11 cellular contexts compared by ENCODE assay signal in the genomic region with DNA sequence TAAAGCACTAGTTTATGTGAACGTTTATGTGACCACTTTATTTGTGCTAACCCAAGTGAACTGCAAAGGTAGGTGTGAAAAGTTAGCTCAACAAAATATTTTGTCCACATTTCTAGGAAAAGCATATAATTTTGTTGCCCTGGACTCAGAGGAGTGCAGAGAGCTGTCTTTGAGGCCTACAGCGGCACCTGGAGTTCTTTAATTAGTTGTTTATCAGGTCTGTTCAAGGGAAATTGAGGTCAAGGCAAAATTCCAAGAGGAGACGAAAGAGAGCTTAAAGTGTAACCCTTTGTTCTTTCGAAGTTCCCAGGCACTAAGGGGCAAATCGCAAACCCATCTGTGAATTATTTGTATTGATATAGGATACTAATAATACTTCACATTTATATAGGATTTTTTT. TPM values are rescaled to one million over a fixed set of nuclear protein-coding genes. Genes with fewer than 3 reads are reported as not detected.
DNase-seq lines count a peak whose midpoint lies in the region; ATAC-seq, FAIRE-seq and TF ChIP-seq lines count a peak whose summit lies in the region.
"Had no signal": no experiment of that assay in that cellular context is flagged by ENCODE, and none has a peak within 500 bp of the region (broad histone marks: within the 10 kb centered on the region; RNA-seq: fewer than 3 reads in every experiment).

No MANE protein-coding gene starts in this region.

- no peaks in the 10 kb centered on the region for H3K9me3 Mint-ChIP-seq in Caco-2 (ENCODE audit: unreplicated experiment)
- H3K9me3 Mint-ChIP-seq: stimulated activated memory B cell treated with anti-CD40 and anti-IgM and Interleukin-4, amounts not matched to agents 10 μg/mL and 1 μg/mL and 100 μg/mL, for 72 hours had no signal

- no peak overlapping the region for H3K9ac ChIP-seq in HUES48 (ENCODE audit: low read depth, low read length)

- in situ Hi-C loops in GM13977 (cut with MboI; ENCODE audit: low pct_unique_long_range_greater_than_20kb, low sequenced_read_pairs, unreplicated experiment), result no loop called here

- no peak for FAIRE-seq in pancreas (lab: Jason Lieb, UNC)
- FAIRE-seq: GM18507 had no signal

- BruUV-seq in Caco-2 (replicated peaks; lab: Mats Ljungman, UMichigan), result no TSS peak

- intact Hi-C loops in Caco-2 (cut with micrococcal nuclease; ENCODE audit: unreplicated experiment) (loop anchor here (2.0 to 5.0 kb wide), 2 partner anchors 68 to 70 kb away; partner anchors contain the start of gene FUBP1), heart left ventricle (cut with DNase I) (loop anchor here in 6 of 10 donors (1.0 to 10.0 kb wide), 7 partner anchors 40 to 70 kb away; partner anchors contain the start of gene FUBP1 (in 3 of the 6)), pancreas (cut with DNase I) (loop anchor here in 1 of 3 donors (10.0 kb wide), 1 partner anchor 62 kb away; no protein-coding TSS in a partner anchor)

- peak overlapping the region; percentile 77 for H3K4me3 Mint-ChIP-seq in Caco-2 (ENCODE audit: unreplicated experiment)

- TF ChIP-seq CTCF in Caco-2 (IDR thresholded peaks at IDR 0.05; ENCODE audit: insufficient read depth in 1 of 2, low read depth in 1 of 2, low read length in 1 of 2, severe bottlenecking in 1 of 2, unreplicated experiment in 1 of 2) (no peak), heart left ventricle (IDR thresholded peaks at IDR 0.05) (peak in 4 of 12 donors; percentile 12 to 31 (median 24)), pancreas (IDR thresholded peaks at IDR 0.05) (no peak), GM13977 (IDR thresholded peaks at IDR 0.05; ENCODE audit: extremely low read depth, insufficient read depth, missing control alignments) (no peak)

- H3K27me3 Mint-ChIP-seq in Caco-2 (ENCODE audit: insufficient read depth, unreplicated experiment), result no peaks in the 10 kb centered on the region

- WGBS in heart left ventricle, 4 donors, result 32 to 36% (median 33%) methylated on average over 5 of the region's 5 CpGs
- 14 to 16% methylated on average over 5 of the region's 5 CpGs for WGBS in pancreas, 2 donors

- no peak overlapping the region for H3K27ac Mint-ChIP-seq in Caco-2 (ENCODE audit: unreplicated experiment)
- H3K27ac Mint-ChIP-seq: stimulated activated memory B cell treated with anti-CD40 and anti-IgM and Interleukin-4, amounts not matched to agents 10 μg/mL and 1 μg/mL and 100 μg/mL, for 72 hours had no signal

- H3K4me3 ChIP-seq in Caco-2 (ENCODE audit: low read depth, low read length) (peak overlapping the region; percentile 82), HUES48 (ENCODE audit: low read depth, low read length) (peak overlapping the region; percentile 76; the same call in 1 of the 2 replicates), heart left ventricle (peak overlapping the region in 10 of 12 donors; percentile 51 to 90 (median 76)), pancreas (peak overlapping the region; percentile 40 to 83 (median 74))

- H3K27ac ChIP-seq in HUES48 (ENCODE audit: low read depth, low read length) (no peak overlapping the region), heart left ventricle (peak overlapping the region; percentile 0 to 83 (median 64)), pancreas (peak overlapping the region; percentile 93 to 98 (median 96))

- no peaks in the 10 kb centered on the region for H3K27me3 ChIP-seq in Caco-2 (replicated peaks; ENCODE audit: control insufficient read depth, insufficient read depth, low read length)
- peaks cover 44% of the 10 kb centered on the region for H3K27me3 ChIP-seq in HUES48 (ENCODE audit: control insufficient read depth, insufficient read depth, low read length)
- peaks cover 0 to 26% (median 0%) of the 10 kb centered on the region in 9 donors for H3K27me3 ChIP-seq in heart left ventricle
- H3K27me3 ChIP-seq in pancreas, result no peaks in the 10 kb centered on the region

- CTCF ChIA-PET in Caco-2 (lab: Charles Lee), result no interaction called here

- H3K9me3 ChIP-seq in Caco-2, result no peaks in the 10 kb centered on the region
- H3K9me3 ChIP-seq in HUES48 (ENCODE audit: control insufficient read depth, insufficient read depth, low read length), result no peaks in the 10 kb centered on the region
- H3K9me3 ChIP-seq in heart left ventricle, result no peaks in the 10 kb centered on the region
- no peaks in the 10 kb centered on the region for H3K9me3 ChIP-seq in pancreas

- POLR2A ChIA-PET in Caco-2 (lab: Charles Lee), result interaction anchor here (0.6 to 3.5 kb wide), 2 partner anchors 35 to 42 kb away, joined by 4 to 15 read pairs; partner anchors contain the start of gene DNAJB4

- no peak for TF ChIP-seq POLR2A in heart left ventricle (IDR thresholded peaks at IDR 0.05)

- peaks cover 7% of the 10 kb centered on the region for H3K4me1 Mint-ChIP-seq in Caco-2 (ENCODE audit: low read depth, unreplicated experiment)

- no peaks in the 10 kb centered on the region for H3K36me3 Mint-ChIP-seq in Caco-2 (ENCODE audit: insufficient read depth, unreplicated experiment)
- H3K36me3 Mint-ChIP-seq: stimulated activated memory B cell treated with anti-CD40 and anti-IgM and Interleukin-4, amounts not matched to agents 10 μg/mL and 1 μg/mL and 100 μg/mL, for 72 hours had no signal

- DNase-seq in Caco-2, result no peak
- no peak for DNase-seq in heart left ventricle
- DNase-seq in pancreas, result peak in 2 of 6 donors; percentile 38 to 58
- no peak for DNase-seq in GM13977 (ENCODE audit: low spot score)
- no peak for DNase-seq in SIG-M5 (lab: John Stamatoyannopoulos, UW)
- no peak for DNase-seq in activated gamma-delta T cell (lab: John Stamatoyannopoulos, UW)
- DNase-seq: DND-41, NCI-H1436 treated with DMSO at 0.1 percent for 48 hours had no signal

- ATAC-seq in heart left ventricle, result peak; percentile 27 to 73 (median 45)
- peak; percentile 49 to 62 (median 56) for ATAC-seq in pancreas
- ATAC-seq: stimulated activated memory B cell treated with anti-CD40 and anti-IgM and Interleukin-4, amounts not matched to agents 10 μg/mL and 1 μg/mL and 100 μg/mL, for 72 hours had no signal

- H3K36me3 ChIP-seq in Caco-2 (ENCODE audit: control insufficient read depth, insufficient read depth, low read length), result no peaks in the 10 kb centered on the region
- no peaks in the 10 kb centered on the region for H3K36me3 ChIP-seq in HUES48 (ENCODE audit: control insufficient read depth, insufficient read depth, low read length)
- no peaks in the 10 kb centered on the region for H3K36me3 ChIP-seq in heart left ventricle
- H3K36me3 ChIP-seq in pancreas, result no peaks in the 10 kb centered on the region

- 0 out of 2 replicates have a peak, but pooled peaks cover 3% of the 10 kb centered on the region for H3K4me1 ChIP-seq in Caco-2
- peaks cover 16% of the 10 kb centered on the region; the same call in 1 of the 2 replicates for H3K4me1 ChIP-seq in HUES48 (ENCODE audit: control insufficient read depth, insufficient read depth, low read length)
- peaks cover under 1 to 38% (median 13%) of the 10 kb centered on the region in 12 donors for H3K4me1 ChIP-seq in heart left ventricle
- H3K4me1 ChIP-seq in pancreas, result peaks cover 5 to 14% (median 10%) of the 10 kb centered on the region in 3 donors

RNA-seq across cellular contexts. Expression of gene GIPC2, which starts 1.4 kb away (rescaled TPM):
- 4.3 and 4.4 TPM in 2 replicates for total RNA-seq in Caco-2 (2022)
- total RNA-seq in heart left ventricle, result 1 to 10 TPM in 8 of 9 donors, under 1 TPM in 1; 0.99 to 4.0 (median 2.8) TPM
- polyA plus RNA-seq in heart left ventricle, result 1 to 10 TPM; 1.3 to 2.5 TPM
- 10 to 100 TPM; 10.8 to 22.1 (median 14.4) TPM for total RNA-seq in pancreas
- 1 to 10 TPM; 6.3 to 8.1 TPM for polyA plus RNA-seq in pancreas

RNA-seq across cellular contexts. Expression of gene DNAJB4, which starts 42.4 kb away (rescaled TPM):
- total RNA-seq in Caco-2 (2022), result 5.4 and 6.5 TPM in 2 replicates
- 100 to 1,000 TPM in 4 of 9 donors, 10 to 100 TPM in 5; 56.7 to 190 (median 95.9) TPM for total RNA-seq in heart left ventricle
- 100 to 1,000 TPM in 1 of 2 donors, 10 to 100 TPM in 1; 35.2 to 162 TPM for polyA plus RNA-seq in heart left ventricle
- total RNA-seq in pancreas, result 10 to 100 TPM; 13.1 to 38.6 (median 21.7) TPM
- polyA plus RNA-seq in pancreas, result 1 to 10 TPM; 6.7 to 9.2 TPM
